24 cellular contexts compared by ENCODE assay signal in the genomic region with DNA sequence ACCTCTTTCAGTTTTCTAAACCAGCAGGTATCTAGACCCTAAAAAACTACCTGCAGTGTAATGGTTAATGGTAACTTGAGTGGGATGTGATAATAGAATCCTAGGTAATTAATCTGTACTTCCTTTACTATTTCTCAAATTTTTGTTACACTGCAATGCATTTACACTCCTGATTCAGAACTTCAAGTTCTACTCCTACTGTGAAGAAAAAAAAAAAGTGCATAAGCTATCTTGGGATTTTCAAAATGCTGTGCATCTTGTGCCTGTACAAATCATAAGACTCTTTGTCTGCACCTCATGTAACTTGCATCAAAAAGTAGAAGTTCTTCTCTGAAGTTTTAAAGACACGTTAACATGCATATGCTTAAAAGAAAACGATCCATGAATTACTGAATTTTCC.
"Had no signal": no experiment of that assay in that cellular context is flagged by ENCODE, and none has a peak within 500 bp of the region (broad histone marks: within the 10 kb centered on the region; RNA-seq: fewer than 3 reads in every experiment).

No MANE protein-coding gene starts in this region.

- H3K4me1 Mint-ChIP-seq: stimulated activated effector memory CD8-positive, alpha-beta T cell treated with anti-CD3 and anti-CD28 coated beads, Interleukin-12 subunit alpha, Interleukin-12 subunit beta, amount 100 ng/mL, for 72 hours; stimulated activated naive CD8-positive, alpha-beta T cell treated with anti-CD3 and anti-CD28 coated beads, Interleukin-15, amount 100 ng/mL, for 72 hours had no signal

- H3K4me3 Mint-ChIP-seq: stimulated activated effector memory CD8-positive, alpha-beta T cell treated with anti-CD3 and anti-CD28 coated beads, Interleukin-12 subunit alpha, Interleukin-12 subunit beta, amount 100 ng/mL, for 72 hours; stimulated activated memory B cell treated with anti-CD40 and anti-IgM and Interleukin-4, amounts not matched to agents 10 μg/mL and 1 μg/mL and 100 μg/mL, for 72 hours; stimulated activated naive B cell treated with anti-CD40 and anti-IgM and Interleukin-4, amounts not matched to agents 10 μg/mL and 1 μg/mL and 100 μg/mL, for 72 hours; stimulated activated naive CD8-positive, alpha-beta T cell treated with anti-CD3 and anti-CD28 coated beads, Interleukin-15, amount 100 ng/mL, for 72 hours; stimulated activated naive CD8-positive, alpha-beta T cell treated with anti-CD3 and anti-CD28 coated beads, Interleukin-15, Interleukin-2, amounts not matched to agents 100 ng/mL and 50 ng/mL, for 24 hours; type B pancreatic cell had no signal

- H3K27me3 Mint-ChIP-seq: stimulated activated memory B cell treated with anti-CD40 and anti-IgM and Interleukin-4, amounts not matched to agents 10 μg/mL and 1 μg/mL and 100 μg/mL, for 72 hours; stimulated activated naive B cell treated with anti-CD40 and anti-IgM and Interleukin-4, amounts not matched to agents 10 μg/mL and 1 μg/mL and 100 μg/mL, for 72 hours; stimulated activated naive CD8-positive, alpha-beta T cell treated with anti-CD3 and anti-CD28 coated beads, Interleukin-15, amount 100 ng/mL, for 72 hours; stimulated activated naive CD8-positive, alpha-beta T cell treated with anti-CD3 and anti-CD28 coated beads, Interleukin-15, Interleukin-2, amounts not matched to agents 100 ng/mL and 50 ng/mL, for 24 hours; type B pancreatic cell had no signal

- H3K36me3 Mint-ChIP-seq: stimulated activated effector memory CD8-positive, alpha-beta T cell treated with anti-CD3 and anti-CD28 coated beads, Interleukin-12 subunit alpha, Interleukin-12 subunit beta, amount 100 ng/mL, for 72 hours; stimulated activated memory B cell treated with anti-CD40 and anti-IgM and Interleukin-4, amounts not matched to agents 10 μg/mL and 1 μg/mL and 100 μg/mL, for 72 hours; type B pancreatic cell had no signal

- DNase-seq: stimulated activated CD4-positive, alpha-beta T cell treated with anti-CD3 and anti-CD28 coated beads, Interleukin-2, amount 100 ng/mL, for 48 hours; stimulated activated CD4-positive, alpha-beta T cell treated with anti-CD3 and anti-CD28 coated beads, Interleukin-4, amount 100 ng/mL, for 1 hour; stimulated activated CD4-positive, alpha-beta T cell treated with anti-CD3 and anti-CD28 coated beads, Interleukin-4, amount 100 ng/mL, for 24 hours; stimulated activated CD4-positive, alpha-beta T cell treated with anti-CD3 and anti-CD28 coated beads, Interleukin-4, amount 100 ng/mL, for 4 hours; stimulated activated CD8-positive, alpha-beta memory T cell treated with anti-CD3 and anti-CD28 coated beads, Interleukin-4, amount 100 ng/mL, for 48 hours; stimulated activated naive B cell treated with anti-CD40 and anti-IgM and Interleukin-4, amounts not matched to agents 10 μg/mL and 1 μg/mL and 100 μg/mL, for 72 hours; stimulated activated naive CD4-positive, alpha-beta T cell; stimulated activated naive CD4-positive, alpha-beta T cell treated with Interleukin-2 at 50 U/mL for 16 hours; stimulated activated naive CD8-positive, alpha-beta T cell treated with anti-CD3 and anti-CD28 coated beads, Interleukin-15, amount 100 ng/mL, for 72 hours; stimulated activated naive CD8-positive, alpha-beta T cell treated with anti-CD3 and anti-CD28 coated beads, Interleukin-15, Interleukin-2, amounts not matched to agents 100 U/mL and 50 U/mL, for 24 hours; stomach; substantia nigra; testis; thyroid gland; tibial artery; transverse colon; trophoblast cell; upper lobe of left lung; upper lobe of right lung; uterus had no signal

- ATAC-seq: stimulated activated effector memory CD8-positive, alpha-beta T cell treated with anti-CD3 and anti-CD28 coated beads, Interleukin-12 subunit alpha, Interleukin-12 subunit beta, amount 100 ng/mL, for 72 hours; stimulated activated memory B cell treated with anti-CD40 and anti-IgM and Interleukin-4, amounts not matched to agents 10 μg/mL and 1 μg/mL and 100 μg/mL, for 72 hours; stimulated activated naive B cell treated with anti-CD40 and anti-IgM and Interleukin-4, amounts not matched to agents 10 μg/mL and 1 μg/mL and 100 μg/mL, for 72 hours; stimulated activated naive CD8-positive, alpha-beta T cell treated with anti-CD3 and anti-CD28 coated beads, Interleukin-15, amount 100 ng/mL, for 72 hours; stimulated activated naive CD8-positive, alpha-beta T cell treated with anti-CD3 and anti-CD28 coated beads, Interleukin-15, Interleukin-2, amounts not matched to agents 100 U/mL and 50 U/mL, for 24 hours; upper lobe of right lung had no signal

- H3K27ac Mint-ChIP-seq: stimulated activated effector memory CD8-positive, alpha-beta T cell treated with anti-CD3 and anti-CD28 coated beads, Interleukin-12 subunit alpha, Interleukin-12 subunit beta, amount 100 ng/mL, for 72 hours; stimulated activated memory B cell treated with anti-CD40 and anti-IgM and Interleukin-4, amounts not matched to agents 10 μg/mL and 1 μg/mL and 100 μg/mL, for 72 hours; stimulated activated naive B cell treated with anti-CD40 and anti-IgM and Interleukin-4, amounts not matched to agents 10 μg/mL and 1 μg/mL and 100 μg/mL, for 72 hours; stimulated activated naive CD8-positive, alpha-beta T cell treated with anti-CD3 and anti-CD28 coated beads, Interleukin-15, amount 100 ng/mL, for 72 hours; stimulated activated naive CD8-positive, alpha-beta T cell treated with anti-CD3 and anti-CD28 coated beads, Interleukin-15, Interleukin-2, amounts not matched to agents 100 ng/mL and 50 ng/mL, for 24 hours; type B pancreatic cell had no signal
